8 cellular contexts compared by ENCODE assay signal in the genomic region with DNA sequence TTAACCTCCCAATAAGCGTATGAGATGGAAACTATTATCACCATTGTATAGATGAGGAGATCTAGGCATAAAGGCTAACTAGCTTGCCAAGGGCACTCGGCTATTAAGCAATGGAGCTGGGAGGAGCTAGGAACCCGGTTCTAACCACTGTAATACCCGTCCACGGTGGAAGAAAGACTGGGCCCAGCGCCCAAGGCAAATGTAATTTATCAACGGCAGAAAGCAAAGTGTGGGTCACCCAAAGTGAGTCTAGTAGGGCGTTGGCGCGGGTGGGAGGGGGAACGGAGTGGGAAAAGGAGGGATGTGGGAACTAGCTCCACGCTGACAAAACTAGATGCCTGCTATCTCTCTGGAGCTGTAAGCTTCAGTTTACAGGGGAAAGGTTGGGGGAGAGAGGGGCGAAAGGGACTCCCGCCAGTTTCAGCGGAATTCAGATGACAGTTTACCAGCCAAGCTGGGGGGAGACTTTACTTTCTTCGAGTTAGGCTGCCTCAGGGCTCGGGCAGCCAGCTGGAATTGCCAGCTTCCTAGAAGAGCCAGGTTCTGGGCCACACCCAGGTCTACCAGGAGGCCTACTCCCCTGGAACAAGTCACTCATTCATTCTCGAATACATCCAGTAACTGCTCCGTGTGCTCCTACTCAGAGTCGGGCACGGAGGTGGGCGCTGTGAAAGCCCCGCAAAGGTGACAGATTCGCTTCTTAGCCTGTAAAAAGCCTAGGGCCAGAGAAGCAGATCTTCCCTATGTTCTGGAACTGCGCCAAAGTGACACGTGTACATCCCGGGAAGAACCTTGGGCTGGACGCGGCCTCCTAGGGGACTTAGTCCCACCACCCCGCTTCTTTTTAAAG. TPM values are rescaled to one million over a fixed set of nuclear protein-coding genes. Genes with fewer than 3 reads are reported as not detected.
DNase-seq lines count a peak whose midpoint lies in the region; ATAC-seq and TF ChIP-seq lines count a peak whose summit lies in the region.

No MANE protein-coding gene starts in this region.

- H3K27ac ChIP-seq in DND-41 (ENCODE audit: low read length) (peak overlapping the region; percentile 86), SK-N-SH (ENCODE audit: low read depth in 2 of 2, low read length in 1 of 2) (peak overlapping the region; percentile 74 to 83), ectodermal cell (ENCODE audit: insufficient read depth, low read depth, low read length, poor library complexity, severe bottlenecking) (no peak overlapping the region), subcutaneous abdominal adipose tissue (ENCODE audit: low read depth, low read length) (peak overlapping the region; percentile 89)

- peak overlapping the region; percentile 85 to 96 for H3K4me3 ChIP-seq in DND-41 (ENCODE audit: low read depth in 1 of 2, low read length in 2 of 2)
- H3K4me3 ChIP-seq in SK-N-SH (ENCODE audit: low read depth in 2 of 2, low read length in 1 of 2), result peak overlapping the region; percentile 91 to 99
- H3K4me3 ChIP-seq in ectodermal cell (ENCODE audit: insufficient read depth, low read depth, low read length), result peak overlapping the region; percentile 99
- H3K4me3 ChIP-seq in subcutaneous abdominal adipose tissue (ENCODE audit: low read depth in 1 of 5, low read length in 5 of 5), result peak overlapping the region; percentile 92 to 96 (median 93)

- no peaks in the 10 kb centered on the region for H3K9me2 ChIP-seq in SK-N-SH

- H3K9ac ChIP-seq in DND-41 (ENCODE audit: low read depth, low read length) (peak overlapping the region; percentile 91), SK-N-SH (peak overlapping the region; percentile 99), subcutaneous abdominal adipose tissue (ENCODE audit: low read length in 5 of 5) (peak overlapping the region; percentile 93 to 100 (median 99))

- TF ChIP-seq CTCF in DND-41 (IDR thresholded peaks at IDR 0.05; ENCODE audit: borderline replicate concordance, extremely low read depth, low read length, poor library complexity, severe bottlenecking), result no peak
- TF ChIP-seq CTCF in SK-N-SH (IDR thresholded peaks at IDR 0.05), result no peak

- CTCF ChIA-PET in SK-N-SH (lab: Yijun Ruan, JAX), result interaction anchor here (0.6 to 4.6 kb wide), 41 partner anchors 8 to 300 kb away, joined by 3 to 80 read pairs (median 9); partner anchors contain the start of genes ACSF2, COL1A1, EME1 and MRPL27

- no peak for TF ChIP-seq RAD21 in SK-N-SH (IDR thresholded peaks at IDR 0.05; ENCODE audit: low read length)

- POLR2A ChIA-PET in SK-N-SH (lab: Yijun Ruan, JAX), result interaction anchor here (1.2 to 2.6 kb wide), 8 partner anchors 7 to 83 kb away, joined by 3 to 12 read pairs (median 6); partner anchors contain the start of gene ACSF2

- H3K4me2 ChIP-seq in DND-41 (ENCODE audit: insufficient read depth, low read length) (peak overlapping the region; percentile 87), SK-N-SH (peak overlapping the region; percentile 97)

- H2AFZ ChIP-seq in DND-41 (ENCODE audit: low read depth, low read length), result peak overlapping the region; percentile 75
- H2AFZ ChIP-seq in SK-N-SH (ENCODE audit: low read depth), result no peak overlapping the region

- H3K36me3 ChIP-seq in DND-41 (ENCODE audit: insufficient read depth, low read length), result peaks cover 48% of the 10 kb centered on the region
- peaks cover 38 to 44% of the 10 kb centered on the region in 2 experiments for H3K36me3 ChIP-seq in SK-N-SH (replicated peaks in 1 of 2; ENCODE audit: control insufficient read depth in 1 of 2, insufficient read depth in 2 of 2, low read length in 1 of 2)
- H3K36me3 ChIP-seq in ectodermal cell (ENCODE audit: control insufficient read depth, insufficient read depth, low read length), result peaks cover 25% of the 10 kb centered on the region
- peaks cover 16 to 36% (median 34%) of the 10 kb centered on the region in 5 donors for H3K36me3 ChIP-seq in subcutaneous abdominal adipose tissue (ENCODE audit: control insufficient read depth in 5 of 5, insufficient read depth in 5 of 5, low read length in 5 of 5)

- TF ChIP-seq EP300 in SK-N-SH (IDR thresholded peaks at IDR 0.05; ENCODE audit: borderline replicate concordance in 1 of 2, low read depth in 1 of 2, low read length in 1 of 2), result no peak

- peaks cover 32% of the 10 kb centered on the region for H3K4me1 ChIP-seq in DND-41 (ENCODE audit: insufficient read depth, low read length)
- H3K4me1 ChIP-seq in SK-N-SH (ENCODE audit: control insufficient read depth in 1 of 2, insufficient read depth in 2 of 2, low read depth in 1 of 2, low read length in 1 of 2), result peaks cover 10 to 23% of the 10 kb centered on the region in 2 experiments
- peaks cover 7% of the 10 kb centered on the region for H3K4me1 ChIP-seq in ectodermal cell (ENCODE audit: control insufficient read depth, insufficient read depth, low read length)
- peaks cover 9 to 30% (median 27%) of the 10 kb centered on the region in 5 donors for H3K4me1 ChIP-seq in subcutaneous abdominal adipose tissue (ENCODE audit: control insufficient read depth in 5 of 5, insufficient read depth in 5 of 5, low read length in 5 of 5)

- ATAC-seq in DND-41 (ENCODE audit: insufficient read depth, low read depth) (peak; percentile 25; the same call in 2 of the 3 replicates), HG02852 (IDR thresholded peaks at IDR 0.05; ENCODE audit: unreplicated experiment) (peak; percentile 7), GM18868 (IDR thresholded peaks at IDR 0.05; ENCODE audit: unreplicated experiment) (no peak), GM21723 (IDR thresholded peaks at IDR 0.05; ENCODE audit: unreplicated experiment) (no peak)

- DNase-seq in DND-41 (peak; percentile 27), SK-N-SH (peak; percentile 58), lung microvascular endothelial cell (ENCODE audit: low read depth in 2 of 2) (peak; percentile 59)

- H3K9me3 ChIP-seq in DND-41 (ENCODE audit: insufficient read depth, low read length, severe bottlenecking) (no peaks in the 10 kb centered on the region), SK-N-SH (no peaks in the 10 kb centered on the region), ectodermal cell (ENCODE audit: control insufficient read depth, low read length) (no peaks in the 10 kb centered on the region), subcutaneous abdominal adipose tissue (ENCODE audit: control insufficient read depth in 5 of 5, low read length in 5 of 5) (no peaks in the 10 kb centered on the region)

- peaks cover 33% of the 10 kb centered on the region; the same call in 1 of the 2 replicates for H4K20me1 ChIP-seq in DND-41 (ENCODE audit: insufficient read depth, low read length)
- H4K20me1 ChIP-seq in SK-N-SH (ENCODE audit: insufficient read depth), result peaks cover 44% of the 10 kb centered on the region

- H3K79me2 ChIP-seq in DND-41 (ENCODE audit: insufficient read depth, low read length) (peaks cover 55% of the 10 kb centered on the region), SK-N-SH (ENCODE audit: insufficient read depth) (peaks cover 59% of the 10 kb centered on the region)

- H3K27me3 ChIP-seq in DND-41 (ENCODE audit: insufficient read depth, low read length, poor library complexity) (no peaks in the 10 kb centered on the region), SK-N-SH (ENCODE audit: insufficient read depth) (no peaks in the 10 kb centered on the region), ectodermal cell (ENCODE audit: control insufficient read depth, insufficient read depth, low read length, poor library complexity, severe bottlenecking) (no peaks in the 10 kb centered on the region), subcutaneous abdominal adipose tissue (ENCODE audit: control insufficient read depth in 5 of 5, insufficient read depth in 4 of 5, low read length in 5 of 5) (no peaks in the 10 kb centered on the region)

- WGBS in SK-N-SH (ENCODE audit: low lambda C conversion rate), result 3% methylated on average over 30 of the region's 30 CpGs
- WGBS in ectodermal cell, 2 experiments, result 11 to 15% methylated on average over 29 to 30 of the region's 30 CpGs

- no peaks in the 10 kb centered on the region for H3F3A ChIP-seq in SK-N-SH (replicated peaks; ENCODE audit: insufficient read depth)

RNA-seq across cellular contexts. Expression of gene LRRC59, which starts 0.8 kb away (rescaled TPM):
- 122 and 137 TPM in 2 replicates for polyA plus RNA-seq in SK-N-SH (2012; rRNA removed)
- 127 and 134 TPM in 2 replicates for polyA plus RNA-seq in SK-N-SH (2012; cell fraction: cytosol; rRNA removed)
- polyA plus RNA-seq in SK-N-SH (2012; cell fraction: nucleus; rRNA removed), result 62.7 and 94.9 TPM in 2 replicates
- polyA plus RNA-seq in ectodermal cell (2013, experiment 1 of 4), result 79.7 TPM
- 81.7 TPM for polyA plus RNA-seq in ectodermal cell (2013, experiment 2 of 4)
- polyA plus RNA-seq in ectodermal cell (2013, experiment 3 of 4), result 64.3 TPM
- polyA plus RNA-seq in ectodermal cell (2013, experiment 4 of 4), result 65.3 TPM
- total RNA-seq in lung microvascular endothelial cell, result 92.3 and 95.9 TPM in 2 replicates

RNA-seq across cellular contexts. Expression of gene EME1, which starts 23.5 kb away (rescaled TPM):
- 16.9 and 21.5 TPM in 2 replicates for polyA plus RNA-seq in SK-N-SH (2012; rRNA removed)
- polyA plus RNA-seq in SK-N-SH (2012; cell fraction: cytosol; rRNA removed), result 7.3 and 9.0 TPM in 2 replicates
- polyA plus RNA-seq in SK-N-SH (2012; cell fraction: nucleus; rRNA removed), result 72.2 and 106 TPM in 2 replicates
- 29.6 TPM for polyA plus RNA-seq in ectodermal cell (2013, experiment 1 of 4)
- polyA plus RNA-seq in ectodermal cell (2013, experiment 2 of 4), result 24.3 TPM
- polyA plus RNA-seq in ectodermal cell (2013, experiment 3 of 4), result 24.2 TPM
- 28.7 TPM for polyA plus RNA-seq in ectodermal cell (2013, experiment 4 of 4)
- 0.79 and 1.5 TPM in 2 replicates for total RNA-seq in lung microvascular endothelial cell

RNA-seq across cellular contexts. Expression of gene MRPL27, which starts 23.5 kb away (rescaled TPM):
- 266 and 337 TPM in 2 replicates for polyA plus RNA-seq in SK-N-SH (2012; rRNA removed)
- 259 and 311 TPM in 2 replicates for polyA plus RNA-seq in SK-N-SH (2012; cell fraction: cytosol; rRNA removed)
- 195 and 246 TPM in 2 replicates for polyA plus RNA-seq in SK-N-SH (2012; cell fraction: nucleus; rRNA removed)
- 64.5 TPM for polyA plus RNA-seq in ectodermal cell (2013, experiment 1 of 4)
- polyA plus RNA-seq in ectodermal cell (2013, experiment 2 of 4), result 63.1 TPM
- polyA plus RNA-seq in ectodermal cell (2013, experiment 3 of 4), result 52.9 TPM
- polyA plus RNA-seq in ectodermal cell (2013, experiment 4 of 4), result 62.6 TPM
- total RNA-seq in lung microvascular endothelial cell, result 42.1 and 55.8 TPM in 2 replicates

RNA-seq across cellular contexts. Expression of gene ACSF2, which starts 29.5 kb away (rescaled TPM):
- polyA plus RNA-seq in SK-N-SH (2012; rRNA removed), result 46.6 and 49.5 TPM in 2 replicates
- 34.6 and 41.5 TPM in 2 replicates for polyA plus RNA-seq in SK-N-SH (2012; cell fraction: cytosol; rRNA removed)
- 128 and 151 TPM in 2 replicates for polyA plus RNA-seq in SK-N-SH (2012; cell fraction: nucleus; rRNA removed)
- 17.6 TPM for polyA plus RNA-seq in ectodermal cell (2013, experiment 1 of 4)
- 15.0 TPM for polyA plus RNA-seq in ectodermal cell (2013, experiment 2 of 4)
- polyA plus RNA-seq in ectodermal cell (2013, experiment 3 of 4), result 14.9 TPM
- 21.0 TPM for polyA plus RNA-seq in ectodermal cell (2013, experiment 4 of 4)
- total RNA-seq in lung microvascular endothelial cell, result 4.6 and 5.0 TPM in 2 replicates

RNA-seq across cellular contexts. Expression of gene XYLT2, which starts 50.6 kb away (rescaled TPM):
- polyA plus RNA-seq in SK-N-SH (2012; rRNA removed), result 26.5 and 28.4 TPM in 2 replicates
- polyA plus RNA-seq in SK-N-SH (2012; cell fraction: cytosol; rRNA removed), result 8.5 and 14.2 TPM in 2 replicates
- polyA plus RNA-seq in SK-N-SH (2012; cell fraction: nucleus; rRNA removed), result 52.8 and 55.8 TPM in 2 replicates
- 22.2 TPM for polyA plus RNA-seq in ectodermal cell (2013, experiment 1 of 4)
- 19.7 TPM for polyA plus RNA-seq in ectodermal cell (2013, experiment 2 of 4)
- polyA plus RNA-seq in ectodermal cell (2013, experiment 3 of 4), result 15.3 TPM
- polyA plus RNA-seq in ectodermal cell (2013, experiment 4 of 4), result 17.6 TPM
- 15.3 and 18.5 TPM in 2 replicates for total RNA-seq in lung microvascular endothelial cell

Comparison
In these comparisons a context has a peak if more than half of its experiments do, and no peak if none do; other contexts are left out.
1. ATAC-seq: peak in DND-41 (single experiment) and HG02852 (single experiment); none in GM18868 (single experiment) and GM21723 (single experiment).
2. Peak in every context shown above with its lines, with median percentiles within 50 percentile points of each other: DNase-seq, H3K4me3 ChIP-seq and H3K9ac ChIP-seq.